In genomic region chr10:29555091-29555745, GRCh38 we compare ENCODE assay signal across 13 cellular contexts.
DNase-seq lines count a peak whose midpoint lies in the region; ATAC-seq and TF ChIP-seq lines count a peak whose summit lies in the region.
"Had no signal": no experiment of that assay in that cellular context is flagged by ENCODE, and none has a peak within 500 bp of the region (broad histone marks: within the 10 kb centered on the region; RNA-seq: fewer than 3 reads in every experiment).

No MANE protein-coding gene starts in this region.

- H3K4me1 ChIP-seq in lower lobe of right lung (peaks cover 8% of the 10 kb centered on the region), suprapubic skin (no peaks in the 10 kb centered on the region), hepatocyte (ENCODE audit: insufficient read depth) (peaks cover 7% of the 10 kb centered on the region)

- H3K36me3 ChIP-seq in lower lobe of right lung (peaks cover 41% of the 10 kb centered on the region), suprapubic skin (peaks cover 42% of the 10 kb centered on the region), hepatocyte (replicated peaks; ENCODE audit: insufficient read depth, low read depth) (no peaks in the 10 kb centered on the region)

- no peak for DNase-seq in activated CD4-positive, alpha-beta T cell treated with anti-CD3 and anti-CD28 coated beads, Interleukin-2, amount 10 ng/mL, durations not matched to agents 7 days and 5 days
- no peak for DNase-seq in activated CD4-positive, alpha-beta T cell treated with anti-CD3 and anti-CD28 coated beads, Interleukin-2, amount 50 U/mL, for 1 hour
- DNase-seq in activated T-helper 2 cell treated with anti-CD3 and anti-CD28 coated beads, Interferon-gamma antibody, Interleukin-2, Interleukin-4, amounts not matched to agents 10 μg/mL and 5 μg/mL and 100 μg/mL, durations not matched to agents 14 hours and 24 hours and 36 hours (ENCODE audit: low spot score) = no peak
- DNase-seq in lower lobe of right lung (no peak), suprapubic skin (ENCODE audit: low spot score in 2 of 2) (no peak), hepatocyte (ENCODE audit: low spot score) (no peak), NCI-H2227 (lab: John Stamatoyannopoulos, UW; ENCODE audit: unreplicated experiment) (no peak), SHP77 (lab: John Stamatoyannopoulos, UW) (no peak)
- DNase-seq: DND-41, NCI-H1694 had no signal

- no peaks in the 10 kb centered on the region for H3K9me3 ChIP-seq in lower lobe of right lung
- no peaks in the 10 kb centered on the region for H3K9me3 ChIP-seq in suprapubic skin
- no peaks in the 10 kb centered on the region for H3K9me3 ChIP-seq in hepatocyte (ENCODE audit: low read depth)

- no peaks in the 10 kb centered on the region for H3K79me2 ChIP-seq in hepatocyte

- H3K9me3 Mint-ChIP-seq in activated CD4-positive, alpha-beta T cell treated with anti-CD3 and anti-CD28 coated beads, Interleukin-2, amount 10 ng/mL, durations not matched to agents 7 days and 5 days = no peaks in the 10 kb centered on the region
- H3K9me3 Mint-ChIP-seq in activated T-helper 2 cell treated with anti-CD3 and anti-CD28 coated beads, Interferon-gamma antibody, Interleukin-2, Interleukin-4, amounts not matched to agents 10 μg/mL and 5 μg/mL and 100 μg/mL, durations not matched to agents 14 hours and 24 hours and 36 hours = no peaks in the 10 kb centered on the region
- H3K9me3 Mint-ChIP-seq: central memory CD8-positive, alpha-beta T cell had no signal

- no peak overlapping the region for H3K4me2 ChIP-seq in hepatocyte

- no peak overlapping the region for H2AFZ ChIP-seq in hepatocyte

- H4K20me1 ChIP-seq in hepatocyte (ENCODE audit: insufficient read depth, poor library complexity, severe bottlenecking) = no peaks in the 10 kb centered on the region

- intact Hi-C loops in activated T-helper 2 cell treated with anti-CD3 and anti-CD28 coated beads, Interferon-gamma antibody, Interleukin-2, Interleukin-4, amounts not matched to agents 10 μg/mL and 5 μg/mL and 100 μg/mL, durations not matched to agents 14 hours and 24 hours and 36 hours (cut with micrococcal nuclease) = no loop called here
- intact Hi-C loops in lower lobe of right lung (cut with DNase I) = no loop called here

- no peak overlapping the region for H3K4me3 Mint-ChIP-seq in activated CD4-positive, alpha-beta T cell treated with anti-CD3 and anti-CD28 coated beads, Interleukin-2, amount 10 ng/mL, durations not matched to agents 7 days and 5 days
- no peak overlapping the region for H3K4me3 Mint-ChIP-seq in activated T-helper 2 cell treated with anti-CD3 and anti-CD28 coated beads, Interferon-gamma antibody, Interleukin-2, Interleukin-4, amounts not matched to agents 10 μg/mL and 5 μg/mL and 100 μg/mL, durations not matched to agents 14 hours and 24 hours and 36 hours (ENCODE audit: low read depth)
- H3K4me3 Mint-ChIP-seq: central memory CD8-positive, alpha-beta T cell had no signal

- TF ChIP-seq POLR2A in suprapubic skin (IDR thresholded peaks at IDR 0.05) = no peak

- H3K4me1 Mint-ChIP-seq in activated CD4-positive, alpha-beta T cell treated with anti-CD3 and anti-CD28 coated beads, Interleukin-2, amount 10 ng/mL, durations not matched to agents 7 days and 5 days = peaks cover 22% of the 10 kb centered on the region
- H3K4me1 Mint-ChIP-seq in activated T-helper 2 cell treated with anti-CD3 and anti-CD28 coated beads, Interferon-gamma antibody, Interleukin-2, Interleukin-4, amounts not matched to agents 10 μg/mL and 5 μg/mL and 100 μg/mL, durations not matched to agents 14 hours and 24 hours and 36 hours (ENCODE audit: low read depth) = peaks cover 15% of the 10 kb centered on the region
- H3K4me1 Mint-ChIP-seq: central memory CD8-positive, alpha-beta T cell had no signal

- WGBS in suprapubic skin = 82% methylated on average over 6 of the region's 6 CpGs
- 92% methylated on average over 6 of the region's 6 CpGs for WGBS in hepatocyte (ENCODE audit: low lambda C conversion rate, missing lambda C conversion rate)

- H3K9me2 ChIP-seq in hepatocyte (replicated peaks; ENCODE audit: insufficient read depth) = no peaks in the 10 kb centered on the region

- H3K27ac ChIP-seq in lower lobe of right lung (no peak overlapping the region), suprapubic skin (peak overlapping the region; percentile 52), hepatocyte (no peak overlapping the region)

- TF ChIP-seq CTCF in lower lobe of right lung (IDR thresholded peaks at IDR 0.05) = no peak
- TF ChIP-seq CTCF in suprapubic skin (IDR thresholded peaks at IDR 0.05) = no peak
- TF ChIP-seq CTCF in hepatocyte (IDR thresholded peaks at IDR 0.05; ENCODE audit: poor library complexity) = no peak

- H3K36me3 Mint-ChIP-seq in activated CD4-positive, alpha-beta T cell treated with anti-CD3 and anti-CD28 coated beads, Interleukin-2, amount 10 ng/mL, durations not matched to agents 7 days and 5 days (ENCODE audit: low read depth) = peaks cover 26% of the 10 kb centered on the region
- H3K36me3 Mint-ChIP-seq in activated T-helper 2 cell treated with anti-CD3 and anti-CD28 coated beads, Interferon-gamma antibody, Interleukin-2, Interleukin-4, amounts not matched to agents 10 μg/mL and 5 μg/mL and 100 μg/mL, durations not matched to agents 14 hours and 24 hours and 36 hours (ENCODE audit: low read depth) = peaks cover 15% of the 10 kb centered on the region

- CTCF ChIA-PET in activated CD4-positive, alpha-beta T cell treated with anti-CD3 and anti-CD28 coated beads, Interleukin-2, amount 10 ng/mL, durations not matched to agents 7 days and 5 days (lab: Charles Lee) = interaction anchor here (0.8 kb wide), 1 partner anchor 318 kb away, joined by 3 read pairs; no protein-coding TSS in a partner anchor

- no peaks in the 10 kb centered on the region for H3K27me3 Mint-ChIP-seq in activated CD4-positive, alpha-beta T cell treated with anti-CD3 and anti-CD28 coated beads, Interleukin-2, amount 10 ng/mL, durations not matched to agents 7 days and 5 days
- no peaks in the 10 kb centered on the region for H3K27me3 Mint-ChIP-seq in activated T-helper 2 cell treated with anti-CD3 and anti-CD28 coated beads, Interferon-gamma antibody, Interleukin-2, Interleukin-4, amounts not matched to agents 10 μg/mL and 5 μg/mL and 100 μg/mL, durations not matched to agents 14 hours and 24 hours and 36 hours (ENCODE audit: low read depth)
- H3K27me3 Mint-ChIP-seq: central memory CD8-positive, alpha-beta T cell had no signal

- peak; percentile 37 to 70 for ATAC-seq in lower lobe of right lung

- H3K27me3 ChIP-seq in lower lobe of right lung (ENCODE audit: low read depth) = no peaks in the 10 kb centered on the region
- no peaks in the 10 kb centered on the region for H3K27me3 ChIP-seq in suprapubic skin
- no peaks in the 10 kb centered on the region for H3K27me3 ChIP-seq in hepatocyte

- no peak overlapping the region for H3K4me3 ChIP-seq in lower lobe of right lung
- no peak overlapping the region for H3K4me3 ChIP-seq in suprapubic skin
- H3K4me3 ChIP-seq in hepatocyte = no peak overlapping the region
- H3K4me3 ChIP-seq: lung, skin epidermis had no signal

- POLR2A ChIA-PET in activated CD4-positive, alpha-beta T cell treated with anti-CD3 and anti-CD28 coated beads, Interleukin-2, amount 10 ng/mL, durations not matched to agents 7 days and 5 days (lab: Charles Lee) = no interaction called here

- H3K27ac Mint-ChIP-seq in activated CD4-positive, alpha-beta T cell treated with anti-CD3 and anti-CD28 coated beads, Interleukin-2, amount 10 ng/mL, durations not matched to agents 7 days and 5 days = peak overlapping the region; percentile 42
- peak overlapping the region; percentile 88 for H3K27ac Mint-ChIP-seq in activated T-helper 2 cell treated with anti-CD3 and anti-CD28 coated beads, Interferon-gamma antibody, Interleukin-2, Interleukin-4, amounts not matched to agents 10 μg/mL and 5 μg/mL and 100 μg/mL, durations not matched to agents 14 hours and 24 hours and 36 hours

- no peak for TF ChIP-seq EP300 in suprapubic skin (IDR thresholded peaks at IDR 0.05)
